Comparison of ENCODE assay signal across 11 cellular contexts in the genomic region with DNA sequence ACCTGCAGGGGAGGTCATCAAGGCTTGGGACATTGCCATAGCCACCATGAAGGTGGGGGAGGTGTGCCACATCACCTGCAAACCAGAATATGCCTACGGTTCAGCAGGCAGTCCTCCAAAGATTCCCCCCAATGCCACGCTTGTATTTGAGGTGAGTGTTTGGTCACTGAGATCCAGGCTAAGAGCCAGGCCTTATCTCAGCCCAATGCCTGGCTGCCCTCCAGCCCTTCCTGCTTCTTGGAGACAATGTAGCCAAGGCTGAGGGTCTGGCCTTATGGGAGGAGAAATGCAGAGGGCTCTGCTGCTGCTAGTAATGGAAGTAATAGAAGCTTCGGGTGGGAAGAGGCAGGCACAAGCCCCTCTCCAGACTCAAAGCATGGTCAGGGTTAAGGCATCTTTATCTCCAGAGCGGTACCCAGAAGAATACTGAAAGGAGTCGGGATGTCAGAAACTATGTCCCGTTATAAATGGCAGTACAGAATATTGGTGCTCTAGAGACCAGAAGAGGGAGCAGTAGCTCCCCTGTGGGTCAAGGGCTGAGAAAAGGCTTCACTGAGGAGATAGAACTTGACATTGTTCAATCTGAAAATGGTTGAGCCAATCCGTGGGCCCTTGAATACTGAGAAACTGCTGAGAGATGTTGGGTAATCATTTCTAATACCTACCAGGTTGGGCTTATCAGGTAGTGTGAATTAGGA. TPM values are rescaled to one million over a fixed set of nuclear protein-coding genes. Genes with fewer than 3 reads are reported as not detected.
DNase-seq lines count a peak whose midpoint lies in the region; ATAC-seq and TF ChIP-seq lines count a peak whose summit lies in the region.
"Had no signal": no experiment of that assay in that cellular context is flagged by ENCODE, and none has a peak within 500 bp of the region (broad histone marks: within the 10 kb centered on the region; RNA-seq: fewer than 3 reads in every experiment).

No MANE protein-coding gene starts in this region.

- H3K27ac ChIP-seq in SK-N-SH (ENCODE audit: low read depth in 2 of 2, low read length in 1 of 2), result no peak overlapping the region; a peak in 1 of 4 replicates
- H3K27ac ChIP-seq in ovary, result no peak overlapping the region
- no peak overlapping the region for H3K27ac ChIP-seq in hepatocyte
- no peak overlapping the region for H3K27ac ChIP-seq in aorta (ENCODE audit: low read depth in 1 of 2, low read length in 2 of 2)
- H3K27ac ChIP-seq: HL-60 had no signal

- intact Hi-C loops in ovary (cut with DNase I), result no loop called here
- intact Hi-C loops in aorta (cut with DNase I), result loop anchor here in 1 of 2 donors (2.0 kb wide), 1 partner anchor 15 kb away; a partner anchor contains a TSS

- ATAC-seq in SK-N-SH treated with all-trans-retinoic acid at 6 μM for 48 hours, result no peak
- ATAC-seq in T-cell (replicated peaks in 1 of 4), result no peak
- no peak for ATAC-seq in HG02938 (IDR thresholded peaks at IDR 0.05; ENCODE audit: unreplicated experiment)
- ATAC-seq in aorta (ENCODE audit: low FRiP score), result no peak

- H3K9me3 Mint-ChIP-seq in T-cell, result no peaks in the 10 kb centered on the region

- no peak overlapping the region; a peak in 1 of 4 replicates for H3K4me3 ChIP-seq in SK-N-SH (ENCODE audit: low read depth in 2 of 2, low read length in 1 of 2)
- H3K4me3 ChIP-seq in epithelial cell of proximal tubule (ENCODE audit: low read depth, low read length), result no peak overlapping the region
- H3K4me3 ChIP-seq in ovary, result no peak overlapping the region
- no peak overlapping the region for H3K4me3 ChIP-seq in hepatocyte
- no peak overlapping the region for H3K4me3 ChIP-seq in aorta (ENCODE audit: low read length in 2 of 2)

- peaks cover 40 to 64% of the 10 kb centered on the region in 2 experiments for H3K36me3 ChIP-seq in SK-N-SH (replicated peaks in 1 of 2; ENCODE audit: control insufficient read depth in 1 of 2, insufficient read depth in 2 of 2, low read length in 1 of 2)
- no peaks in the 10 kb centered on the region for H3K36me3 ChIP-seq in ovary
- no peaks in the 10 kb centered on the region for H3K36me3 ChIP-seq in hepatocyte (replicated peaks; ENCODE audit: insufficient read depth, low read depth)
- H3K36me3 ChIP-seq in aorta (ENCODE audit: control insufficient read depth in 1 of 2, insufficient read depth in 2 of 2, low read length in 1 of 2), result peaks cover 0 to 21% of the 10 kb centered on the region in 2 donors

- TF ChIP-seq CTCF in SK-N-SH (IDR thresholded peaks at IDR 0.05) (peak; percentile 26), epithelial cell of proximal tubule (conservative IDR thresholded peaks at IDR 0.05; ENCODE audit: low read depth, low read length) (peak; percentile 41), ovary (IDR thresholded peaks at IDR 0.05) (no peak), hepatocyte (IDR thresholded peaks at IDR 0.05; ENCODE audit: poor library complexity) (no peak)

- peaks cover 35% of the 10 kb centered on the region for H3K36me3 Mint-ChIP-seq in T-cell

- H2AFZ ChIP-seq in SK-N-SH (ENCODE audit: low read depth), result no peak overlapping the region
- no peak overlapping the region for H2AFZ ChIP-seq in hepatocyte

- peak overlapping the region in 1 of 2 donors; percentile 58 for H3K27ac Mint-ChIP-seq in T-cell

- H3K4me1 ChIP-seq in SK-N-SH (ENCODE audit: control insufficient read depth in 1 of 2, insufficient read depth in 2 of 2, low read depth in 1 of 2, low read length in 1 of 2) (peaks cover 0 to 23% of the 10 kb centered on the region in 2 experiments; a peak in 3 of 4 replicates), ovary (ENCODE audit: insufficient read depth) (peaks cover 12% of the 10 kb centered on the region), hepatocyte (ENCODE audit: insufficient read depth) (peaks cover 8% of the 10 kb centered on the region), aorta (ENCODE audit: control insufficient read depth in 1 of 2, insufficient read depth in 2 of 2, low read length in 2 of 2) (peaks cover 0 to 3% of the 10 kb centered on the region in 2 donors)

- H3K27me3 Mint-ChIP-seq in T-cell, result no peaks in the 10 kb centered on the region

- no peak overlapping the region for H3K9ac ChIP-seq in SK-N-SH

- TF ChIP-seq POLR2A in ovary (IDR thresholded peaks at IDR 0.05), result no peak

- POLR2A ChIA-PET in SK-N-SH (lab: Yijun Ruan, JAX), result no interaction called here
- POLR2A ChIA-PET in T-cell (lab: Charles Lee), result no interaction called here

- no peaks in the 10 kb centered on the region for H3K9me3 ChIP-seq in SK-N-SH
- H3K9me3 ChIP-seq in ovary, result no peaks in the 10 kb centered on the region
- no peaks in the 10 kb centered on the region for H3K9me3 ChIP-seq in hepatocyte (ENCODE audit: low read depth)
- no peaks in the 10 kb centered on the region for H3K9me3 ChIP-seq in aorta (ENCODE audit: control insufficient read depth, low read length)

- H3K9me2 ChIP-seq in SK-N-SH, result no peaks in the 10 kb centered on the region
- no peaks in the 10 kb centered on the region for H3K9me2 ChIP-seq in hepatocyte (replicated peaks; ENCODE audit: insufficient read depth)

- 0 out of 2 replicates have a peak, but pooled peaks cover 5% of the 10 kb centered on the region for H4K20me1 ChIP-seq in SK-N-SH (ENCODE audit: insufficient read depth)
- peaks cover 25% of the 10 kb centered on the region for H4K20me1 ChIP-seq in hepatocyte (ENCODE audit: insufficient read depth, poor library complexity, severe bottlenecking)

- no peak overlapping the region for H3K4me2 ChIP-seq in SK-N-SH
- H3K4me2 ChIP-seq in hepatocyte, result no peak overlapping the region

- 94% methylated on average over 7 of the region's 7 CpGs for WGBS in SK-N-SH (ENCODE audit: low lambda C conversion rate)
- WGBS in ovary, 3 donors, result 48 to 53% (median 50%) methylated on average over 7 of the region's 7 CpGs
- WGBS in hepatocyte (ENCODE audit: low lambda C conversion rate, missing lambda C conversion rate), result 90% methylated on average over 7 of the region's 7 CpGs
- WGBS in aorta, 2 donors, result 45 to 51% methylated on average over 7 of the region's 7 CpGs

- TF ChIP-seq EP300 in SK-N-SH (IDR thresholded peaks at IDR 0.05; ENCODE audit: borderline replicate concordance in 1 of 2, low read depth in 1 of 2, low read length in 1 of 2) (no peak), ovary (IDR thresholded peaks at IDR 0.05) (no peak)

- no peaks in the 10 kb centered on the region for H3F3A ChIP-seq in SK-N-SH (replicated peaks; ENCODE audit: insufficient read depth)

- DNase-seq in SK-N-SH (no peak), T-cell (no peak), epithelial cell of proximal tubule (ENCODE audit: low read depth) (no peak), ovary (peak; percentile 47 to 76 (median 57)), hepatocyte (ENCODE audit: low spot score) (no peak), aorta (no peak)

- H3K4me1 Mint-ChIP-seq in T-cell, result peaks cover 18 to 27% (median 25%) of the 10 kb centered on the region in 3 donors

- H3K79me2 ChIP-seq in SK-N-SH (ENCODE audit: insufficient read depth) (peaks cover 24% of the 10 kb centered on the region), hepatocyte (peaks cover 28% of the 10 kb centered on the region)

- peak overlapping the region; percentile 84 to 95 (median 89) for H3K4me3 Mint-ChIP-seq in T-cell

- H3K27me3 ChIP-seq in SK-N-SH (ENCODE audit: insufficient read depth), result no peaks in the 10 kb centered on the region
- H3K27me3 ChIP-seq in ovary, result no peaks in the 10 kb centered on the region
- H3K27me3 ChIP-seq in hepatocyte, result no peaks in the 10 kb centered on the region
- H3K27me3 ChIP-seq in aorta (ENCODE audit: control insufficient read depth in 1 of 2, insufficient read depth in 2 of 2, low read length in 1 of 2), result no peaks in the 10 kb centered on the region

- CTCF ChIA-PET in SK-N-SH (lab: Yijun Ruan, JAX), result interaction anchor here (0.8 to 6.7 kb wide), 4 partner anchors 13 to 109 kb away, joined by 3 to 54 read pairs (median 4); no protein-coding TSS in a partner anchor
- CTCF ChIA-PET in T-cell (lab: Charles Lee), result no interaction called here

- TF ChIP-seq RAD21 in SK-N-SH (IDR thresholded peaks at IDR 0.05; ENCODE audit: low read length), result 0 out of 2 replicates have a peak, but pooled peaks have one; percentile 5

TF ChIP-seq in SK-N-SH treated with all-trans-retinoic acid at 6 μM for 48 hours, 23 proteins besides CTCF, POLR2A, EP300 and RAD21 (continues in another document):
- TF ChIP-seq ZC3H10 (CRISPR knock-in tag; IDR thresholded peaks at IDR 0.05), result no peak

RNA-seq across cellular contexts. Expression of a gene that starts 3.1 kb away (rescaled TPM):
- 53.2 and 57.7 TPM in 2 replicates for polyA plus RNA-seq in SK-N-SH (2012; rRNA removed)
- 49.7 and 59.0 TPM in 2 replicates for polyA plus RNA-seq in SK-N-SH (2012; cell fraction: cytosol; rRNA removed)
- 57.1 and 60.9 TPM in 2 replicates for polyA plus RNA-seq in SK-N-SH (2012; cell fraction: nucleus; rRNA removed)
- total RNA-seq in T-cell, result 10 to 100 TPM; 47.7 to 61.3 (median 52.5) TPM
- 51.9 and 87.3 TPM in 2 replicates for total RNA-seq in epithelial cell of proximal tubule
- total RNA-seq in ovary, result 100 to 1,000 TPM in 1 of 7 donors, 10 to 100 TPM in 6; 26.7 to 109 (median 57.5) TPM
- 10 to 100 TPM; 25.1 to 96.1 TPM for polyA plus RNA-seq in ovary
- 46.4 and 52.1 TPM in 2 replicates for total RNA-seq in hepatocyte
- 70.9 and 77.9 TPM in 2 replicates for polyA plus RNA-seq in hepatocyte
- 10 to 100 TPM; 42.9 to 50.2 TPM for total RNA-seq in aorta
- polyA plus RNA-seq in aorta, result 10 to 100 TPM; 18.2 to 23.8 TPM

RNA-seq across cellular contexts. Expression of a gene that starts 14.6 kb away (rescaled TPM):
- polyA plus RNA-seq in SK-N-SH (2012; rRNA removed) (27.2 and 30.1 TPM in 2 replicates), ovary (10 to 100 TPM; 33.6 to 66.0 TPM), hepatocyte (23.5 and 31.7 TPM in 2 replicates), aorta (10 to 100 TPM in 1 of 2 donors, 1 to 10 TPM in 1; 5.9 to 33.2 TPM)
- polyA plus RNA-seq in SK-N-SH (2012; cell fraction: cytosol; rRNA removed), result 13.9 and 17.1 TPM in 2 replicates
- 91.7 and 94.9 TPM in 2 replicates for polyA plus RNA-seq in SK-N-SH (2012; cell fraction: nucleus; rRNA removed)
- total RNA-seq in T-cell (100 to 1,000 TPM in 2 of 5 donors, 10 to 100 TPM in 3; 84.5 to 111 (median 93.4) TPM), epithelial cell of proximal tubule (26.3 and 35.1 TPM in 2 replicates), ovary (10 to 100 TPM; 25.4 to 57.3 (median 41.1) TPM), hepatocyte (19.5 and 20.9 TPM in 2 replicates), aorta (10 to 100 TPM; 23.9 to 43.7 TPM)

RNA-seq across cellular contexts. Expression of a gene that starts 37.0 kb away (rescaled TPM):
- not detected in 2 replicates for polyA plus RNA-seq in SK-N-SH (2012; rRNA removed)
- not detected in 2 replicates for polyA plus RNA-seq in SK-N-SH (2012; cell fraction: cytosol; rRNA removed)
- polyA plus RNA-seq in SK-N-SH (2012; cell fraction: nucleus; rRNA removed), result 0.04 TPM in 1 of 2 replicates, not detected in the other
- not detected for total RNA-seq in T-cell
- not detected in 2 replicates for total RNA-seq in epithelial cell of proximal tubule
- total RNA-seq in ovary, result 10 to 100 TPM in 3 of 7 donors, 1 to 10 TPM in 3, under 1 TPM in 1; 0.83 to 15.1 (median 6.3) TPM
- polyA plus RNA-seq in ovary, result 10 to 100 TPM in 1 of 2 donors, 1 to 10 TPM in 1; 4.9 to 10.3 TPM
- not detected in 2 replicates for total RNA-seq in hepatocyte
- polyA plus RNA-seq in hepatocyte, result 0.30 and 0.95 TPM in 2 replicates
- 1 to 10 TPM; 7.8 to 8.1 TPM for total RNA-seq in aorta
- 1 to 10 TPM; 1.8 to 7.9 TPM for polyA plus RNA-seq in aorta
- total RNA-seq: T-helper 2 cell treated with Interferon-gamma antibody and Interleukin-4, amounts not matched to agents 100 ng/mL and 5 ng/mL, for 36 hours had no signal

RNA-seq across cellular contexts. Expression of a gene that starts 59.0 kb away (rescaled TPM):
- polyA plus RNA-seq in SK-N-SH (2012; rRNA removed) (not detected in 2 replicates), ovary (not detected), hepatocyte (not detected in 2 replicates), aorta (not detected)
- polyA plus RNA-seq in SK-N-SH (2012; cell fraction: cytosol; rRNA removed), result not detected in 2 replicates
- not detected in 2 replicates for polyA plus RNA-seq in SK-N-SH (2012; cell fraction: nucleus; rRNA removed)
- total RNA-seq in T-cell (not detected), epithelial cell of proximal tubule (not detected in 2 replicates), ovary (not detected), hepatocyte (not detected in 2 replicates), aorta (not detected)
- total RNA-seq: omental fat pad; T-helper 2 cell treated with Interferon-gamma antibody and Interleukin-4, amounts not matched to agents 100 ng/mL and 5 ng/mL, for 36 hours had no signal

Comparison
In these comparisons a context has a peak if more than half of its experiments do, and no peak if none do; other contexts are left out.
1. DNase-seq: peak in ovary (5 of 5); none in SK-N-SH (single experiment), T-cell (0 of 34), epithelial cell of proximal tubule (single experiment), hepatocyte (single experiment) and aorta (0 of 2).
2. CTCF ChIP-seq: peak in SK-N-SH (single experiment) and epithelial cell of proximal tubule (single experiment); none in ovary (0 of 3) and hepatocyte (single experiment).